ENCODE assay signal across 8 cellular contexts in the genomic region with DNA sequence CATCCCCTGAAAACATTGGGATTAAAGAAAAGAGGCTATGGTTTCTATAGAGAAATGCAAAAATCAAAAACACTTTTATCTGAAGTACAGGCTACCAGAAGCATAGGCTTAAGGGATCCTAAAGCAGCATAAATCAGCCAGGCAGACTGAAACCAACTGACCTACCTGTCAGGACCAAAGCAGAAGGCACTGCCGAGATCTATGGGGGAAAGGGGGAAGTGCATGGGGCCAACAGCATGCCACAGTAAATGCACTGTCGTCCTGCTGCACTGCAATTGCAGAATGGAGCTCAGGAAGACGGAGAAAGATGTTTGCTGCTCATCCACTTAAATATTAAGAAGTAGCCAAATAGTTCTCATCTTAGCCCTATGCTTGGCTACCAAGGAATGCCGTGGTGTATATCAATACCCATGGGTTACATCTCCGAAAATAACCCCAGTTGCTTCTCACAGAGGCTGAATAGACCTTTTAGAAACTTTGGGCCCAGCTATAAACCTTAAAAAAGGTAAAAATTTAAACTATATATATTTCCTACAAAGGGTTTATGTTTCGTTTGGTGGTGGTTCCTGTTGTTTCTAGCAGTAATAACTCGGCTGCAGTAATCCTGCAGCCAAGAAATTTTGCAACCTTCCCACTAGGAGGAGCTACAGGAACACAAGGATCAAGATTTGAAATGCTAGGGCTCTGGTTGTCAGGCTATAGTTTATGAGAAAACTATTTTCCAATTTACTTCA.
DNase-seq lines count a peak whose midpoint lies in the region; ATAC-seq, FAIRE-seq and TF ChIP-seq lines count a peak whose summit lies in the region.

No MANE protein-coding gene starts in this region.

- no peak overlapping the region for H3K9ac ChIP-seq in fibroblast of lung (ENCODE audit: insufficient read depth, low read length)

- FAIRE-seq in GM12891 (lab: Jason Lieb, UNC), result no peak

- no peaks in the 10 kb centered on the region for H3K79me2 ChIP-seq in fibroblast of lung (ENCODE audit: control insufficient read depth, insufficient read depth, low read length)

- DNase-seq in GM12891 (ENCODE audit: insufficient read length, low spot score) (peak; percentile 3), HK-2 (ENCODE audit: unreplicated experiment) (peak; percentile 2), Peyer's patch (no peak), fibroblast of lung (ENCODE audit: low read depth in 2 of 2) (peak; percentile 12 to 79), pons (ENCODE audit: low spot score) (peak; percentile 47), mucosa of gallbladder (ENCODE audit: low spot score) (no peak)

- TF ChIP-seq POLR2A in GM12891 (IDR thresholded peaks at IDR 0.05; ENCODE audit: low read depth, low read length), result no peak
- TF ChIP-seq POLR2A in Peyer's patch (IDR thresholded peaks at IDR 0.05), result no peak

- H4K20me1 ChIP-seq in fibroblast of lung (ENCODE audit: control insufficient read depth, extremely low read depth, insufficient read depth, low read length), result no peaks in the 10 kb centered on the region

- H3K36me3 ChIP-seq in Peyer's patch (no peaks in the 10 kb centered on the region), fibroblast of lung (ENCODE audit: control insufficient read depth, insufficient read depth, low read length) (no peaks in the 10 kb centered on the region)

- no peaks in the 10 kb centered on the region for H3K4me1 ChIP-seq in Peyer's patch
- no peaks in the 10 kb centered on the region for H3K4me1 ChIP-seq in fibroblast of lung (ENCODE audit: control insufficient read depth, extremely low read depth, insufficient read depth, low read length)

- no peak overlapping the region for H3K4me3 ChIP-seq in Peyer's patch
- no peak overlapping the region for H3K4me3 ChIP-seq in fibroblast of lung (replicated peaks in 1 of 4; ENCODE audit: control extremely low read depth in 1 of 4, insufficient read depth in 1 of 4, low read depth in 3 of 4, low read length in 4 of 4)

- peak overlapping the region; percentile 10 for H3K4me2 ChIP-seq in fibroblast of lung (ENCODE audit: extremely low read depth, insufficient read depth, low read length)

- H3K27me3 ChIP-seq in Peyer's patch (no peaks in the 10 kb centered on the region), fibroblast of lung (ENCODE audit: control insufficient read depth, insufficient read depth, low read length) (no peaks in the 10 kb centered on the region)

- peak in 5 of 6 experiments; percentile 4 to 60 (median 49) for TF ChIP-seq CTCF in Peyer's patch (IDR thresholded peaks at IDR 0.05)
- TF ChIP-seq CTCF in fibroblast of lung (conservative IDR thresholded peaks at IDR 0.05 in 1 of 2, IDR thresholded peaks at IDR 0.05 in 1 of 2; ENCODE audit: low read depth in 1 of 2, low read length in 2 of 2), result peak; percentile 57 to 60

- ATAC-seq in HG03280 (IDR thresholded peaks at IDR 0.05; ENCODE audit: unreplicated experiment) (no peak), HG03045 (IDR thresholded peaks at IDR 0.05; ENCODE audit: unreplicated experiment) (no peak)

- H3K27ac ChIP-seq in Peyer's patch (no peak overlapping the region), fibroblast of lung (ENCODE audit: insufficient read depth, low read length) (no peak overlapping the region)

- no peak overlapping the region for H2AFZ ChIP-seq in fibroblast of lung (ENCODE audit: low read length)

- H3K9me3 ChIP-seq in Peyer's patch, result no peaks in the 10 kb centered on the region
- no peaks in the 10 kb centered on the region for H3K9me3 ChIP-seq in fibroblast of lung (ENCODE audit: control insufficient read depth, insufficient read depth, low read depth, low read length)

TF ChIP-seq in GM12891, 5 proteins besides CTCF, POLR2A, EP300 and RAD21:
- TF ChIP-seq SPI1 (IDR thresholded peaks at IDR 0.05; ENCODE audit: low read depth, low read length) (no peak), PAX5 (IDR thresholded peaks at IDR 0.05; ENCODE audit: insufficient read depth, low read length, severe bottlenecking) (no peak), POLR2AphosphoS5 (IDR thresholded peaks at IDR 0.05; ENCODE audit: low read depth, low read length) (no peak), POU2F2 (IDR thresholded peaks at IDR 0.05; ENCODE audit: low read depth, low read length) (no peak), TAF1 (IDR thresholded peaks at IDR 0.05; ENCODE audit: low read depth, low read length) (no peak)

Comparison
In these comparisons a context has a peak if more than half of its experiments do, and no peak if none do; other contexts are left out.
1. DNase-seq: peak in GM12891 (single experiment), HK-2 (single experiment), fibroblast of lung (2 of 2) and pons (single experiment); none in Peyer's patch (0 of 3) and mucosa of gallbladder (single experiment).